In genomic region chr3:14899993-14900618, GRCh38 we compare ENCODE assay signal across 20 cellular contexts. TPM values are rescaled to one million over a fixed set of nuclear protein-coding genes. Genes with fewer than 3 reads are reported as not detected.
DNase-seq lines count a peak whose midpoint lies in the region; ATAC-seq and TF ChIP-seq lines count a peak whose summit lies in the region.
"Had no signal": no experiment of that assay in that cellular context is flagged by ENCODE, and none has a peak within 500 bp of the region (broad histone marks: within the 10 kb centered on the region; RNA-seq: fewer than 3 reads in every experiment).

No MANE protein-coding gene starts in this region.

- no peak overlapping the region for H4K91ac ChIP-seq in mesenchymal stem cell (ENCODE audit: low read length)

- DNase-seq in DMS 273 (lab: John Stamatoyannopoulos, UW; ENCODE audit: unreplicated experiment): peak; percentile 8
- DNase-seq in DMS 273 treated with DMSO at 0.1 percent for 48 hours (lab: John Stamatoyannopoulos, UW): no peak
- DNase-seq in SHP77 treated with DMSO at 0.1 percent for 48 hours (lab: John Stamatoyannopoulos, UW): peak; percentile 30
- DNase-seq in mucosa of descending colon: peak in 2 of 3 donors; percentile 48 to 51
- no peak for DNase-seq in mesenchymal stem cell
- no peak for DNase-seq in hippocampal formation (lab: John Stamatoyannopoulos, UW)
- DNase-seq: activated CD4-positive, alpha-beta T cell treated with anti-CD3 and anti-CD28 coated beads, Interleukin-2, amount 50 U/mL, for 4 hours; body of pancreas; MV-4-11; stimulated activated CD4-positive, alpha-beta T cell treated with anti-CD3 and anti-CD28 coated beads, Interleukin-12 subunit alpha, Interleukin-12 subunit beta, amount 100 ng/mL, for 4 hours; T-helper 17 cell had no signal

- no peak for TF ChIP-seq CTCF in mucosa of descending colon (IDR thresholded peaks at IDR 0.05)

- no peak overlapping the region for H2BK120ac ChIP-seq in mesenchymal stem cell (ENCODE audit: low read depth, low read length)

- peaks cover 51% of the 10 kb centered on the region for H3K27me3 Mint-ChIP-seq in stimulated activated memory B cell treated with anti-CD40 and anti-IgM and Interleukin-4, amounts not matched to agents 10 μg/mL and 1 μg/mL and 100 μg/mL, for 72 hours
- H3K27me3 Mint-ChIP-seq: activated naive CD4-positive, alpha-beta T cell treated with anti-CD3 and anti-CD28 coated beads, Interleukin-2, amount 50 U/mL, for 24 hours had no signal

- no peak overlapping the region for H3K4me2 ChIP-seq in mesenchymal stem cell (ENCODE audit: low read length, poor library complexity, severe bottlenecking)

- H3K4me1 Mint-ChIP-seq in stimulated activated memory B cell treated with anti-CD40 and anti-IgM and Interleukin-4, amounts not matched to agents 10 μg/mL and 1 μg/mL and 100 μg/mL, for 72 hours: no peaks in the 10 kb centered on the region
- H3K4me1 Mint-ChIP-seq: IgD-negative memory B cell had no signal

- no peak overlapping the region for H3K18ac ChIP-seq in mesenchymal stem cell (ENCODE audit: low read depth in 1 of 2, low read length in 2 of 2)

- 0 out of 2 replicates have a peak, but pooled peaks cover 2% of the 10 kb centered on the region for H3K36me3 ChIP-seq in KOPT-K1 (ENCODE audit: insufficient read depth, low read length)
- no peaks in the 10 kb centered on the region for H3K36me3 ChIP-seq in mucosa of descending colon (ENCODE audit: low read depth)
- H3K36me3 ChIP-seq in mesenchymal stem cell (ENCODE audit: control insufficient read depth in 1 of 2, insufficient read depth in 2 of 2, low read depth in 1 of 2, low read length in 2 of 2): no peaks in the 10 kb centered on the region
- H3K36me3 ChIP-seq: thoracic aorta had no signal

- H2AK5ac ChIP-seq in mesenchymal stem cell (ENCODE audit: low read length, severe bottlenecking): no peak overlapping the region

- peak overlapping the region; percentile 48 for H3K27ac ChIP-seq in KOPT-K1 (ENCODE audit: low read depth, low read length, poor library complexity, severe bottlenecking)
- no peak overlapping the region for H3K27ac ChIP-seq in mesenchymal stem cell (ENCODE audit: low read length, poor library complexity, severe bottlenecking)
- H3K27ac ChIP-seq: 22Rv1, body of pancreas, coronary artery, thoracic aorta, VCaP had no signal

- H3K4me1 ChIP-seq in mucosa of descending colon (ENCODE audit: low read depth) (no peaks in the 10 kb centered on the region), mesenchymal stem cell (ENCODE audit: control insufficient read depth, insufficient read depth, low read depth, low read length) (no peaks in the 10 kb centered on the region)
- H3K4me1 ChIP-seq: body of pancreas had no signal

- no peaks in the 10 kb centered on the region for H3K79me1 ChIP-seq in mesenchymal stem cell (replicated peaks; ENCODE audit: low read length, poor library complexity, severe bottlenecking)

- no peak overlapping the region for H2BK5ac ChIP-seq in mesenchymal stem cell (ENCODE audit: low read depth, low read length, poor library complexity, severe bottlenecking)

- no peak overlapping the region for H2AFZ ChIP-seq in mesenchymal stem cell (ENCODE audit: low read depth, low read length)

- H3K27ac Mint-ChIP-seq in stimulated activated memory B cell treated with anti-CD40 and anti-IgM and Interleukin-4, amounts not matched to agents 10 μg/mL and 1 μg/mL and 100 μg/mL, for 72 hours: no peak overlapping the region
- H3K27ac Mint-ChIP-seq: activated naive CD4-positive, alpha-beta T cell treated with anti-CD3 and anti-CD28 coated beads, Interleukin-2, amount 50 U/mL, for 24 hours; IgD-negative memory B cell had no signal

- H4K8ac ChIP-seq in mesenchymal stem cell (ENCODE audit: low read length): no peak overlapping the region

- ATAC-seq in mucosa of descending colon: peak; percentile 81
- no peak for ATAC-seq in stimulated activated memory B cell treated with anti-CD40 and anti-IgM and Interleukin-4, amounts not matched to agents 10 μg/mL and 1 μg/mL and 100 μg/mL, for 72 hours
- ATAC-seq: body of pancreas, Right ventricle myocardium inferior, T-helper 17 cell had no signal

- intact Hi-C loops in mucosa of descending colon (cut with DNase I, micrococcal nuclease): no loop called here

- H3K4ac ChIP-seq in mesenchymal stem cell (ENCODE audit: low read depth in 1 of 2, low read length in 2 of 2): no peak overlapping the region

- peaks cover 2% of the 10 kb centered on the region for H3K9me3 ChIP-seq in KOPT-K1 (ENCODE audit: insufficient read depth, low read length, poor library complexity, severe bottlenecking)
- H3K9me3 ChIP-seq in mucosa of descending colon: no peaks in the 10 kb centered on the region
- H3K9me3 ChIP-seq in mesenchymal stem cell (ENCODE audit: control insufficient read depth, low read length): peaks cover 8% of the 10 kb centered on the region
- H3K9me3 ChIP-seq: body of pancreas, thoracic aorta had no signal

- no peak overlapping the region for H3K4me3 ChIP-seq in mucosa of descending colon
- H3K4me3 ChIP-seq in mesenchymal stem cell (ENCODE audit: insufficient read depth in 1 of 2, low read depth in 1 of 2, low read length in 2 of 2): no peak overlapping the region
- H3K4me3 ChIP-seq: body of pancreas, coronary artery, thoracic aorta had no signal

- peaks cover 2% of the 10 kb centered on the region for H3K9me3 Mint-ChIP-seq in stimulated activated memory B cell treated with anti-CD40 and anti-IgM and Interleukin-4, amounts not matched to agents 10 μg/mL and 1 μg/mL and 100 μg/mL, for 72 hours
- H3K9me3 Mint-ChIP-seq: activated naive CD4-positive, alpha-beta T cell treated with anti-CD3 and anti-CD28 coated beads, Interleukin-2, amount 50 U/mL, for 24 hours had no signal

- no peak overlapping the region for H3K9ac ChIP-seq in mesenchymal stem cell (ENCODE audit: low read length)

- peaks cover 11 to 48% of the 10 kb centered on the region in 2 experiments for H3K27me3 ChIP-seq in mesenchymal stem cell (ENCODE audit: control insufficient read depth in 1 of 2, insufficient read depth in 1 of 2, low read length in 2 of 2)
- H3K27me3 ChIP-seq: body of pancreas had no signal

- no peak overlapping the region for H2BK15ac ChIP-seq in mesenchymal stem cell (ENCODE audit: low read depth, poor library complexity, severe bottlenecking)

- H3K36me3 Mint-ChIP-seq in stimulated activated memory B cell treated with anti-CD40 and anti-IgM and Interleukin-4, amounts not matched to agents 10 μg/mL and 1 μg/mL and 100 μg/mL, for 72 hours: no peaks in the 10 kb centered on the region

- H3K23ac ChIP-seq in mesenchymal stem cell (ENCODE audit: low read length in 2 of 2): no peak overlapping the region

- no peak overlapping the region for H3K14ac ChIP-seq in mesenchymal stem cell (ENCODE audit: low read length in 2 of 2)

- 95% methylated on average over 9 of the region's 9 CpGs for WGBS in mesenchymal stem cell

- H2BK12ac ChIP-seq in mesenchymal stem cell (ENCODE audit: low read length in 2 of 2): no peak overlapping the region

- no peak overlapping the region for H3K4me3 Mint-ChIP-seq in stimulated activated memory B cell treated with anti-CD40 and anti-IgM and Interleukin-4, amounts not matched to agents 10 μg/mL and 1 μg/mL and 100 μg/mL, for 72 hours
- H3K4me3 Mint-ChIP-seq: activated naive CD4-positive, alpha-beta T cell treated with anti-CD3 and anti-CD28 coated beads, Interleukin-2, amount 50 U/mL, for 24 hours; IgD-negative memory B cell; T-helper 17 cell had no signal

RNA-seq across cellular contexts. Expression of gene NR2C2, which starts 47.3 kb away (rescaled TPM):
- 10 to 100 TPM; 37.6 to 56.6 (median 53.9) TPM for total RNA-seq in mucosa of descending colon
- polyA plus RNA-seq in mesenchymal stem cell (2013, experiment 1 of 2): 19.1 TPM
- 17.4 TPM for polyA plus RNA-seq in mesenchymal stem cell (2013, experiment 2 of 2)

Comparison
In these comparisons a context has a peak if more than half of its experiments do, and no peak if none do; other contexts are left out.
1. DNase-seq: peak in DMS 273 (single experiment), SHP77 treated with DMSO at 0.1 percent for 48 hours (single experiment) and mucosa of descending colon (2 of 3); none in DMS 273 treated with DMSO at 0.1 percent for 48 hours (single experiment), mesenchymal stem cell (single experiment) and hippocampal formation (0 of 2).